ENCODE assay signal across 1 cellular context in the genomic region with DNA sequence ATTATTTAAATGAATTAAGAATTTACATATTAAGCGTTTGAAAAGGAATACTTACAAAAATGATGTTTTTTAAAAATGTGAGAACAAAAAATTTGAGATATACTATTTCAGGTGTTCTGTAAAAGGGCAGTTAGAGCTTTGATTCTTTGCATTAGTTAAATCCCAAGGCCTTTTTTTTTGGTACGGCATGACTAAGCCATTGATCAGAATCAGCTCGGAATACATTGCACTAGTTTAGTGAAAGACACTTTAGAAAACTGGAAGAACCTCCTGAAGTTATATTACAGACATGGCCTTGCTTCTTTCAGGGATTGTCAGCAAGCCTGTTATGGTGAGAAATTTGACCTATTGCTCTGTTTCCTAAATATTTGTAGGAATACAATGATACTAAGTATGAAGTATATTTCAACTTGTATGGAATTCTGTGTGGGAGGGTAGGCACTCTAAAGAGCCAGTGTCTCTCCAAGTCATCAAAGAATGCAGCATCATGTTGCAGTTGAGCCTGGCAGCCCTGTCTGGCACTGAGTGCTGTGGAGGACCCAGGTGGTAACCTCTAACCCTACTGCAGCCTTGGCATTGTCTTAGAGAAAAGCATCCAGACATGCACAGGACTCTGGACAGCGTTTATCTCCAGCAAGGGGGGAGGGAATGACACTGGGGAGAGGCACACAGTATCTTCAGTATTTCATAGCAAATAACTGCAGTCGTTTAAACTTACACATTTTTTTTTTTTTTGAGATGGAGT.
TF ChIP-seq lines count a peak whose summit lies in the region.

No MANE protein-coding gene starts in this region.

TF ChIP-seq in K562, 482 proteins besides CTCF, POLR2A, EP300 and RAD21:
- TF ChIP-seq, protein P1, sequence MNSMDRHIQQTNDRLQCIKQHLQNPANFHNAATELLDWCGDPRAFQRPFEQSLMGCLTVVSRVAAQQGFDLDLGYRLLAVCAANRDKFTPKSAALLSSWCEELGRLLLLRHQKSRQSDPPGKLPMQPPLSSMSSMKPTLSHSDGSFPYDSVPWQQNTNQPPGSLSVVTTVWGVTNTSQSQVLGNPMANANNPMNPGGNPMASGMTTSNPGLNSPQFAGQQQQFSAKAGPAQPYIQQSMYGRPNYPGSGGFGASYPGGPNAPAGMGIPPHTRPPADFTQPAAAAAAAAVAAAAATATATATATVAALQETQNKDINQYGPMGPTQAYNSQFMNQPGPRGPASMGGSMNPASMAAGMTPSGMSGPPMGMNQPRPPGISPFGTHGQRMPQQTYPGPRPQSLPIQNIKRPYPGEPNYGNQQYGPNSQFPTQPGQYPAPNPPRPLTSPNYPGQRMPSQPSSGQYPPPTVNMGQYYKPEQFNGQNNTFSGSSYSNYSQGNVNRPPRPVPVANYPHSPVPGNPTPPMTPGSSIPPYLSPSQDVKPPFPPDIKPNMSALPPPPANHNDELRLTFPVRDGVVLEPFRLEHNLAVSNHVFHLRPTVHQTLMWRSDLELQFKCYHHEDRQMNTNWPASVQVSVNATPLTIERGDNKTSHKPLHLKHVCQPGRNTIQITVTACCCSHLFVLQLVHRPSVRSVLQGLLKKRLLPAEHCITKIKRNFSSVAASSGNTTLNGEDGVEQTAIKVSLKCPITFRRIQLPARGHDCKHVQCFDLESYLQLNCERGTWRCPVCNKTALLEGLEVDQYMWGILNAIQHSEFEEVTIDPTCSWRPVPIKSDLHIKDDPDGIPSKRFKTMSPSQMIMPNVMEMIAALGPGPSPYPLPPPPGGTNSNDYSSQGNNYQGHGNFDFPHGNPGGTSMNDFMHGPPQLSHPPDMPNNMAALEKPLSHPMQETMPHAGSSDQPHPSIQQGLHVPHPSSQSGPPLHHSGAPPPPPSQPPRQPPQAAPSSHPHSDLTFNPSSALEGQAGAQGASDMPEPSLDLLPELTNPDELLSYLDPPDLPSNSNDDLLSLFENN (IDR thresholded peaks at IDR 0.05; ENCODE audit: low read depth in 2 of 2, low read length in 2 of 2), result no peak
- TF ChIP-seq NCOR1 (IDR thresholded peaks at IDR 0.05), result no peak
- TF ChIP-seq, protein P2, sequence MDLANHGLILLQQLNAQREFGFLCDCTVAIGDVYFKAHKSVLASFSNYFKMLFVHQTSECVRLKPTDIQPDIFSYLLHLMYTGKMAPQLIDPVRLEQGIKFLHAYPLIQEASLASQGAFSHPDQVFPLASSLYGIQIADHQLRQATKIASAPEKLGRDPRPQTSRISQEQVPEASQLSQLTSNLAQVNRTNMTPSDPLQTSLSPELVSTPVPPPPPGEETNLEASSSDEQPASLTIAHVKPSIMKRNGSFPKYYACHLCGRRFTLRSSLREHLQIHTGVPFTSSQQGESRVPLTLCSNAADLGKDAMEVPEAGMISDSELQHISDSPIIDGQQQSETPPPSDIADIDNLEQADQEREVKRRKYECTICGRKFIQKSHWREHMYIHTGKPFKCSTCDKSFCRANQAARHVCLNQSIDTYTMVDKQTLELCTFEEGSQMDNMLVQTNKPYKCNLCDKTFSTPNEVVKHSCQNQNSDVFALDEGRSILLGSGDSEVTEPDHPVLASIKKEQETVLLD (IDR thresholded peaks at IDR 0.05), result no peak
- no peak for TF ChIP-seq NR0B1 (IDR thresholded peaks at IDR 0.05; ENCODE audit: partially characterized antibody)
- TF ChIP-seq ZNF277 (CRISPR knock-in tag; IDR thresholded peaks at IDR 0.05; ENCODE audit: borderline replicate concordance), result no peak
- peak; percentile 67 for TF ChIP-seq ZNF384 (IDR thresholded peaks at IDR 0.05; ENCODE audit: low read depth, low read length)
- no peak for TF ChIP-seq SIN3B (IDR thresholded peaks at IDR 0.05; ENCODE audit: low read depth)
- no peak for TF ChIP-seq MIER1 (IDR thresholded peaks at IDR 0.05; ENCODE audit: low read depth)
- no peak for TF ChIP-seq CHD2 (IDR thresholded peaks at IDR 0.05; ENCODE audit: low read depth, low read length)
- TF ChIP-seq ELF4 (CRISPR knock-in tag; IDR thresholded peaks at IDR 0.05), result no peak
- TF ChIP-seq BMI1 (IDR thresholded peaks at IDR 0.05; ENCODE audit: low read length), result no peak
- 0 out of 2 replicates have a peak, but pooled peaks have one; percentile 22 for TF ChIP-seq FOSL1 (tag; conservative IDR thresholded peaks at IDR 0.05)
- TF ChIP-seq MEIS2 (IDR thresholded peaks at IDR 0.05; ENCODE audit: partially characterized antibody), result no peak
- TF ChIP-seq CSDE1 (IDR thresholded peaks at IDR 0.05), result no peak
- TF ChIP-seq PHF21A (IDR thresholded peaks at IDR 0.05; ENCODE audit: borderline replicate concordance, low read depth), result no peak
- TF ChIP-seq BCOR (IDR thresholded peaks at IDR 0.05), result no peak
- no peak for TF ChIP-seq SP1 (CRISPR knock-in tag; IDR thresholded peaks at IDR 0.05)
- TF ChIP-seq CBX1 (IDR thresholded peaks at IDR 0.05; ENCODE audit: low read depth), result no peak
- no peak for TF ChIP-seq ZNF239 (CRISPR knock-in tag; IDR thresholded peaks at IDR 0.05)
- no peak for TF ChIP-seq DACH1 (IDR thresholded peaks at IDR 0.05; ENCODE audit: partially characterized antibody)
- no peak for TF ChIP-seq ZNF644 (tag; IDR thresholded peaks at IDR 0.05; ENCODE audit: low read depth)
- TF ChIP-seq NR2F6 (CRISPR knock-in tag; IDR thresholded peaks at IDR 0.05), result no peak
- peak; percentile 41; the same call in 1 of the 2 replicates for TF ChIP-seq NFE2 (IDR thresholded peaks at IDR 0.05; ENCODE audit: low read depth)
TF ChIP-seq in K562: peak in this region for 3.
